In the genomic region with DNA sequence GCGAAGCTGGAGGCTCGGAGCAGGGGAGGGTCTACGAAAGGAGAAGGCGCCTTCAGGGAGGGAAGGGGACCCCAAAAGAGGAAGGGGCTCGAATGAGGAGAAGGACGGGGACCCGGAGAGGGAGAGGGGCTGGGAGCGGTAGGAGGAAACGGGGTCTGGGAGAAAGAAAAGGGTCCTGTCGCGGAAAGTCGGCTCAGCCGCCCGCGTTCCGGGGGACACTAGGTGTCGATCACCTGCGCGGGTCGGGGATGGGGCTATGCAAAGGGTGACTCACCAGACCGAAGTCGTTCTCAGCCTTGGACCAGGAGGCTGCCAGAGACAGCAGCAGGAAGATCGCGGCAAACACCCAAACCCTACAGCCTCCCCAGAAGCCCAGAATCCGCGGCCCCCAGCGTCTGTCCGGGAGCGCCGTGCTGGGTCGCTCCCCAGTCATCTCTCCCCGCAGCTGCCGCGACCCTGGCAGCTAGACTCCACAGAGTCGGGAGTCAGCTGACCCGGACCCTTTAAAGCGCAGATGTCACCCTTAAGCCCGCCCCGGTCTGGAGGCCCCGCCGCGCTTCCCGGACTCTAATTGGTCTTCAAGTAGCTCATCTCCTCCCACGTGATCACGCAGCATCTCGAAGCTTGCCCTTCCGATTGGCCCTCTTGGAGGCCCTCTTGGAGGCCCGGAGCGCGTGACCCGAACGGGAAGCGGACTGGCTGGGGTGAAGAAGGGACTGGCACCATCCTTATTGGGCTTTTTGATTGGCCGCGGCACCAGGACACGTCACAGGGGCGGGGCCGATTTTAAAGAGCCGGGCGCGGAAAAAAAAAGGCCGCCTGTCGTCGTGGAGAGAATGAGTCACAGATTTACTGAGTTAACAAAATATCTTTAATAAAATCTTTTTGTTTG, we compare ENCODE assay signal across 1 cellular context.
TF ChIP-seq lines count a peak whose summit lies in the region.

A gene (minus strand): TSS at position 478 of the 892 bp plus-strand sequence. CDS start 45 bp downstream, at position 433.

TF ChIP-seq in liver, 16 proteins besides CTCF, POLR2A, EP300 and RAD21 (continued from another document):
- TF ChIP-seq, protein P1, sequence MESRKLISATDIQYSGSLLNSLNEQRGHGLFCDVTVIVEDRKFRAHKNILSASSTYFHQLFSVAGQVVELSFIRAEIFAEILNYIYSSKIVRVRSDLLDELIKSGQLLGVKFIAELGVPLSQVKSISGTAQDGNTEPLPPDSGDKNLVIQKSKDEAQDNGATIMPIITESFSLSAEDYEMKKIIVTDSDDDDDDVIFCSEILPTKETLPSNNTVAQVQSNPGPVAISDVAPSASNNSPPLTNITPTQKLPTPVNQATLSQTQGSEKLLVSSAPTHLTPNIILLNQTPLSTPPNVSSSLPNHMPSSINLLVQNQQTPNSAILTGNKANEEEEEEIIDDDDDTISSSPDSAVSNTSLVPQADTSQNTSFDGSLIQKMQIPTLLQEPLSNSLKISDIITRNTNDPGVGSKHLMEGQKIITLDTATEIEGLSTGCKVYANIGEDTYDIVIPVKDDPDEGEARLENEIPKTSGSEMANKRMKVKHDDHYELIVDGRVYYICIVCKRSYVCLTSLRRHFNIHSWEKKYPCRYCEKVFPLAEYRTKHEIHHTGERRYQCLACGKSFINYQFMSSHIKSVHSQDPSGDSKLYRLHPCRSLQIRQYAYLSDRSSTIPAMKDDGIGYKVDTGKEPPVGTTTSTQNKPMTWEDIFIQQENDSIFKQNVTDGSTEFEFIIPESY (IDR thresholded peaks at IDR 0.05): no peak
- TF ChIP-seq, protein P2, sequence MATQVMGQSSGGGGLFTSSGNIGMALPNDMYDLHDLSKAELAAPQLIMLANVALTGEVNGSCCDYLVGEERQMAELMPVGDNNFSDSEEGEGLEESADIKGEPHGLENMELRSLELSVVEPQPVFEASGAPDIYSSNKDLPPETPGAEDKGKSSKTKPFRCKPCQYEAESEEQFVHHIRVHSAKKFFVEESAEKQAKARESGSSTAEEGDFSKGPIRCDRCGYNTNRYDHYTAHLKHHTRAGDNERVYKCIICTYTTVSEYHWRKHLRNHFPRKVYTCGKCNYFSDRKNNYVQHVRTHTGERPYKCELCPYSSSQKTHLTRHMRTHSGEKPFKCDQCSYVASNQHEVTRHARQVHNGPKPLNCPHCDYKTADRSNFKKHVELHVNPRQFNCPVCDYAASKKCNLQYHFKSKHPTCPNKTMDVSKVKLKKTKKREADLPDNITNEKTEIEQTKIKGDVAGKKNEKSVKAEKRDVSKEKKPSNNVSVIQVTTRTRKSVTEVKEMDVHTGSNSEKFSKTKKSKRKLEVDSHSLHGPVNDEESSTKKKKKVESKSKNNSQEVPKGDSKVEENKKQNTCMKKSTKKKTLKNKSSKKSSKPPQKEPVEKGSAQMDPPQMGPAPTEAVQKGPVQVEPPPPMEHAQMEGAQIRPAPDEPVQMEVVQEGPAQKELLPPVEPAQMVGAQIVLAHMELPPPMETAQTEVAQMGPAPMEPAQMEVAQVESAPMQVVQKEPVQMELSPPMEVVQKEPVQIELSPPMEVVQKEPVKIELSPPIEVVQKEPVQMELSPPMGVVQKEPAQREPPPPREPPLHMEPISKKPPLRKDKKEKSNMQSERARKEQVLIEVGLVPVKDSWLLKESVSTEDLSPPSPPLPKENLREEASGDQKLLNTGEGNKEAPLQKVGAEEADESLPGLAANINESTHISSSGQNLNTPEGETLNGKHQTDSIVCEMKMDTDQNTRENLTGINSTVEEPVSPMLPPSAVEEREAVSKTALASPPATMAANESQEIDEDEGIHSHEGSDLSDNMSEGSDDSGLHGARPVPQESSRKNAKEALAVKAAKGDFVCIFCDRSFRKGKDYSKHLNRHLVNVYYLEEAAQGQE (IDR thresholded peaks at IDR 0.05): peak; percentile 92
- TF ChIP-seq, protein P3, sequence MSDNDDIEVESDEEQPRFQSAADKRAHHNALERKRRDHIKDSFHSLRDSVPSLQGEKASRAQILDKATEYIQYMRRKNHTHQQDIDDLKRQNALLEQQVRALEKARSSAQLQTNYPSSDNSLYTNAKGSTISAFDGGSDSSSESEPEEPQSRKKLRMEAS (IDR thresholded peaks at IDR 0.05): peak; percentile 82
- TF ChIP-seq FOXA2 (IDR thresholded peaks at IDR 0.05) (no peak), FOXA1 (IDR thresholded peaks at IDR 0.05) (no peak), GABPA (IDR thresholded peaks at IDR 0.05 in 1 of 2, conservative IDR thresholded peaks at IDR 0.05 in 1 of 2) (peak in 1 of 2 donors; percentile 76), JUND (IDR thresholded peaks at IDR 0.05) (peak; percentile 97 to 98)
